Comparison of ENCODE assay signal across 8 cellular contexts in the genomic region with DNA sequence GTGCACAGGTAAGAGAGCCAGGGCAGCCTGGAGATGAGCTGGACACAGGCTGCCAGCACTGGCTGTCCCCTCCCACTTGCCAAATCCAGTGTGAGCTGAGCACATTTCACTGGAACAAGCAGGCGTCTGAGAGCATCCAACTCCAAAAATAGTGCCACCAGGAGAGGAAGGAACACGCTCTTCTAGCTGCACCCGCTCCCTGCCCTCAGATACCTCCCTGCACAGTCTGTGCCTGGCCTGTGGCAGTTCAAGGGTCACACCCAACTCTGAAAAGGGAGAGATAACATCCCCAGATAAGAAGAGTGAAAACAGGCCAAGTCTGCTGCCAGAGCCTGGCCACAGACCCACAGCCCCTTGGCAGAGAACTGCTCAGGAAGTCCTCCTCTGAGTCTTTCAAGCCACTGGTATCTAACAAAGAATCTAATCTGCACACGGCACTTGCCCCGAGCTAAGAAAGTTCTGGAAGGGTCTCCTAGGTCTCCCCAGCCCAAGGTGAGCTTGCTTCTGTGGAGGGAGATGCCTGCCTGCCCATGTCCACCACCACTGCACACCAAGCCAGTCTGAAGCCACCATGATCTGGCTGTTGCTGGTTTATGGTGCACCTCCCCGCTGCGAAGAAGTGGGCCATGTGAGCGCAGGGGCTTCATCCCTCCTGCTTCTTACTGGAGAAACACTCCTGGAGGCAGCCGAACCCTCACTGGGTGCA. TPM values are rescaled to one million over a fixed set of nuclear protein-coding genes. Genes with fewer than 3 reads are reported as not detected.
DNase-seq lines count a peak whose midpoint lies in the region; ATAC-seq and FAIRE-seq lines count a peak whose summit lies in the region.

No MANE protein-coding gene starts in this region.

- H3K9me3 ChIP-seq in small intestine (ENCODE audit: control insufficient read depth, low read depth), result no peaks in the 10 kb centered on the region

- no peaks in the 10 kb centered on the region for H3K9me3 Mint-ChIP-seq in activated T-helper 1 cell treated with anti-CD3 and anti-CD28 coated beads, Interleukin-12 subunit alpha, Interleukin-12 subunit beta, Interleukin-2, Interleukin-4 antibody, amounts not matched to agents 30 ng/mL and 10 ng/mL and 1 ng/mL, durations not matched to agents 14 hours and 24 hours and 36 hours

- peak overlapping the region in 1 of 2 donors; percentile 11 for H3K4me3 ChIP-seq in small intestine (ENCODE audit: low read depth in 1 of 2, low read length in 2 of 2)

- in situ Hi-C loops in KBM-7 (cut with MboI; ENCODE audit: low pct_unique_long_range_greater_than_20kb, low sequenced_read_pairs), result no loop called here

- FAIRE-seq in small intestine (lab: Jason Lieb, UNC), result no peak

- H3K4me3 Mint-ChIP-seq in activated T-helper 1 cell treated with anti-CD3 and anti-CD28 coated beads, Interleukin-12 subunit alpha, Interleukin-12 subunit beta, Interleukin-2, Interleukin-4 antibody, amounts not matched to agents 30 ng/mL and 10 ng/mL and 1 ng/mL, durations not matched to agents 14 hours and 24 hours and 36 hours, result peak overlapping the region; percentile 57

- ATAC-seq in Right ventricle myocardium superior (ENCODE audit: poor library complexity) (peak; percentile 78), HG03378 (IDR thresholded peaks at IDR 0.05; ENCODE audit: unreplicated experiment) (no peak), GM18517 (IDR thresholded peaks at IDR 0.05; ENCODE audit: unreplicated experiment) (no peak)

- DNase-seq in KBM-7 (peak; percentile 39), Right ventricle myocardium superior (peak; percentile 76), small intestine (peak; percentile 79), SKM-1 (lab: John Stamatoyannopoulos, UW; ENCODE audit: unreplicated experiment) (no peak), GM19238 (ENCODE audit: insufficient read length, low spot score) (no peak)
- DNase-seq in activated T-helper 1 cell treated with anti-CD3 and anti-CD28 coated beads, Interleukin-12 subunit alpha, Interleukin-12 subunit beta, Interleukin-2, Interleukin-4 antibody, amounts not matched to agents 30 ng/mL and 10 ng/mL and 1 ng/mL, durations not matched to agents 14 hours and 24 hours and 36 hours (ENCODE audit: low spot score), result no peak

- no peaks in the 10 kb centered on the region for H3K27me3 ChIP-seq in small intestine (ENCODE audit: control insufficient read depth in 2 of 2, insufficient read depth in 2 of 2, low read length in 2 of 2)

- H3K27ac Mint-ChIP-seq in activated T-helper 1 cell treated with anti-CD3 and anti-CD28 coated beads, Interleukin-12 subunit alpha, Interleukin-12 subunit beta, Interleukin-2, Interleukin-4 antibody, amounts not matched to agents 30 ng/mL and 10 ng/mL and 1 ng/mL, durations not matched to agents 14 hours and 24 hours and 36 hours, result peak overlapping the region; percentile 82

- no peaks in the 10 kb centered on the region for H3K36me3 Mint-ChIP-seq in activated T-helper 1 cell treated with anti-CD3 and anti-CD28 coated beads, Interleukin-12 subunit alpha, Interleukin-12 subunit beta, Interleukin-2, Interleukin-4 antibody, amounts not matched to agents 30 ng/mL and 10 ng/mL and 1 ng/mL, durations not matched to agents 14 hours and 24 hours and 36 hours (ENCODE audit: low read depth)

- no peaks in the 10 kb centered on the region for H3K27me3 Mint-ChIP-seq in activated T-helper 1 cell treated with anti-CD3 and anti-CD28 coated beads, Interleukin-12 subunit alpha, Interleukin-12 subunit beta, Interleukin-2, Interleukin-4 antibody, amounts not matched to agents 30 ng/mL and 10 ng/mL and 1 ng/mL, durations not matched to agents 14 hours and 24 hours and 36 hours (ENCODE audit: insufficient read depth)

- peaks cover 47 to 67% of the 10 kb centered on the region in 2 donors for H3K4me1 ChIP-seq in small intestine (ENCODE audit: control insufficient read depth in 2 of 2, insufficient read depth in 1 of 2, low read depth in 1 of 2, low read length in 1 of 2)

- H3K27ac ChIP-seq in small intestine (ENCODE audit: low read depth in 1 of 2, low read length in 1 of 2), result peak overlapping the region; percentile 66 to 85

- peaks cover 46% of the 10 kb centered on the region for H3K4me1 Mint-ChIP-seq in activated T-helper 1 cell treated with anti-CD3 and anti-CD28 coated beads, Interleukin-12 subunit alpha, Interleukin-12 subunit beta, Interleukin-2, Interleukin-4 antibody, amounts not matched to agents 30 ng/mL and 10 ng/mL and 1 ng/mL, durations not matched to agents 14 hours and 24 hours and 36 hours (ENCODE audit: low read depth)

- H3K36me3 ChIP-seq in small intestine (ENCODE audit: control insufficient read depth in 2 of 2, insufficient read depth in 2 of 2, low read length in 2 of 2), result no peaks in the 10 kb centered on the region

- 42 to 48% (median 46%) methylated on average over 9 of the region's 9 CpGs for WGBS in small intestine, 3 donors

- intact Hi-C loops in activated T-helper 1 cell treated with anti-CD3 and anti-CD28 coated beads, Interleukin-12 subunit alpha, Interleukin-12 subunit beta, Interleukin-2, Interleukin-4 antibody, amounts not matched to agents 30 ng/mL and 10 ng/mL and 1 ng/mL, durations not matched to agents 14 hours and 24 hours and 36 hours (cut with micrococcal nuclease), result no loop called here
- intact Hi-C loops in Right ventricle myocardium superior (cut with DNase I), result loop anchor here (5.0 kb wide), 1 partner anchor 40 kb away; no protein-coding TSS in a partner anchor

RNA-seq across cellular contexts. Expression of gene ELL, which starts 14.7 kb away (rescaled TPM):
- 23.6 and 24.1 TPM in 2 replicates for total RNA-seq in activated T-helper 1 cell treated with anti-CD3 and anti-CD28 coated beads, Interleukin-12 subunit alpha, Interleukin-12 subunit beta, Interleukin-2, Interleukin-4 antibody, amounts not matched to agents 30 ng/mL and 10 ng/mL and 1 ng/mL, durations not matched to agents 14 hours and 24 hours and 36 hours
- 7.5 TPM for total RNA-seq in Right ventricle myocardium superior
- 10 to 100 TPM in 1 of 3 donors, 1 to 10 TPM in 2; 8.6 to 11.4 (median 9.5) TPM for polyA plus RNA-seq in small intestine

RNA-seq across cellular contexts. Expression of gene FKBP8, which starts 36.2 kb away (rescaled TPM):
- 163 and 167 TPM in 2 replicates for total RNA-seq in activated T-helper 1 cell treated with anti-CD3 and anti-CD28 coated beads, Interleukin-12 subunit alpha, Interleukin-12 subunit beta, Interleukin-2, Interleukin-4 antibody, amounts not matched to agents 30 ng/mL and 10 ng/mL and 1 ng/mL, durations not matched to agents 14 hours and 24 hours and 36 hours
- 182 TPM for total RNA-seq in Right ventricle myocardium superior
- 100 to 1,000 TPM; 175 to 189 (median 185) TPM for polyA plus RNA-seq in small intestine

RNA-seq across cellular contexts. Expression of gene KXD1, which starts 50.5 kb away (rescaled TPM):
- total RNA-seq in activated T-helper 1 cell treated with anti-CD3 and anti-CD28 coated beads, Interleukin-12 subunit alpha, Interleukin-12 subunit beta, Interleukin-2, Interleukin-4 antibody, amounts not matched to agents 30 ng/mL and 10 ng/mL and 1 ng/mL, durations not matched to agents 14 hours and 24 hours and 36 hours, result 128 and 133 TPM in 2 replicates
- 44.4 TPM for total RNA-seq in Right ventricle myocardium superior
- 10 to 100 TPM; 72.3 to 81.3 (median 78.1) TPM for polyA plus RNA-seq in small intestine

Comparison
In these comparisons a context has a peak if more than half of its experiments do, and no peak if none do; other contexts are left out.
1. DNase-seq: peak in KBM-7 (single experiment), Right ventricle myocardium superior (single experiment) and small intestine (single experiment); none in activated T-helper 1 cell treated with anti-CD3 and anti-CD28 coated beads, Interleukin-12 subunit alpha, Interleukin-12 subunit beta, Interleukin-2, Interleukin-4 antibody, amounts not matched to agents 30 ng/mL and 10 ng/mL and 1 ng/mL, durations not matched to agents 14 hours and 24 hours and 36 hours (single experiment), SKM-1 (single experiment) and GM19238 (single experiment).